Comparison of ENCODE assay signal across 8 cellular contexts in genomic region chr1:202599669-202600431, GRCh38.
DNase-seq lines count a peak whose midpoint lies in the region; ATAC-seq, FAIRE-seq and TF ChIP-seq lines count a peak whose summit lies in the region.

No MANE protein-coding gene starts in this region.

- peak overlapping the region; percentile 82 for H2AFZ ChIP-seq in osteoblast (ENCODE audit: low read length)

- H3K79me2 ChIP-seq in osteoblast (ENCODE audit: insufficient read depth, low read length) = no peaks in the 10 kb centered on the region

- no peaks in the 10 kb centered on the region for H3K4me1 ChIP-seq in osteoblast (ENCODE audit: insufficient read depth, low read length)

- DNase-seq in AG10803 (ENCODE audit: low read depth) (peak; percentile 85), GM18507 (ENCODE audit: extremely low spot score, insufficient read length, low read depth) (peak; percentile 60), NCI-H1105 treated with DMSO at 0.1 percent for 48 hours (lab: John Stamatoyannopoulos, UW) (peak; percentile 55), fibroblast of the conjunctiva (ENCODE audit: low read depth) (peak; percentile 82), osteoblast (ENCODE audit: insufficient read length, low spot score, missing footprints) (peak; percentile 96)

- H3K27me3 ChIP-seq in osteoblast (ENCODE audit: insufficient read depth, low read length) = no peaks in the 10 kb centered on the region

- peak; percentile 91 for FAIRE-seq in GM18507 (lab: Jason Lieb, UNC)

- H3K4me3 ChIP-seq in AG10803 (ENCODE audit: low read length) = no peak overlapping the region
- no peak overlapping the region for H3K4me3 ChIP-seq in osteoblast (ENCODE audit: insufficient read depth, low read length)

- peak overlapping the region; percentile 61 for H3K27ac ChIP-seq in VCaP
- no peak overlapping the region for H3K27ac ChIP-seq in osteoblast (ENCODE audit: low read depth, low read length)

- TF ChIP-seq CTCF in AG10803 (conservative IDR thresholded peaks at IDR 0.05; ENCODE audit: low read length) = peak; percentile 90
- peak; percentile 93 for TF ChIP-seq CTCF in VCaP (conservative IDR thresholded peaks at IDR 0.05)
- peak; percentile 91 for TF ChIP-seq CTCF in osteoblast (IDR thresholded peaks at IDR 0.05; ENCODE audit: extremely low read depth, low read depth, low read length)

- peak overlapping the region; percentile 41 for H3K4me2 ChIP-seq in osteoblast (ENCODE audit: insufficient read depth, low read length)

- no peaks in the 10 kb centered on the region for H3K36me3 ChIP-seq in osteoblast (ENCODE audit: insufficient read depth, low read length)

- H3K9me3 ChIP-seq in osteoblast (ENCODE audit: low read depth, low read length) = no peaks in the 10 kb centered on the region

- ATAC-seq in GM18909 (IDR thresholded peaks at IDR 0.05; ENCODE audit: poor library complexity, unreplicated experiment) = no peak
- no peak for ATAC-seq in HG03025 (IDR thresholded peaks at IDR 0.05; ENCODE audit: low FRiP score, unreplicated experiment)

- no peaks in the 10 kb centered on the region for H4K20me1 ChIP-seq in osteoblast (ENCODE audit: insufficient read depth, low read length)
